ENCODE assay signal across 21 cellular contexts in the genomic region with DNA sequence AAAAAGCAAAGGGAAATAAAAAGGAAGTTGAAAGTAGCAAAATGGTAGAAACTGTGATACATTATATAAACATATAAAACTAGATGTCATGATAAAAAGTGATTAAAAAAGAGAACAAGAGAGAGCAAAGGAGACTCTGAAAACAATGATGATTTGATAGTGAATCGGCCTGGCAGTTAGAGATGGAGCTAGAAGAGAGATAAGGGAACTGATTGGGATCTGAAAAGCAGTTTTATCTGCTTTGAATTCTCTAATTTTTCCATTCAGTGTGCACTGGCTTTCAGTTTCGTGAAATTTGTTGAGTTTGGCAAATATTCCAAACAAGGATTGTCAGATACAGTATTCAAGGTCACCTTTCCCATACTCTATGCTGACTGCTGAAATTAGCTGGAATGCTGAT. TPM values are rescaled to one million over a fixed set of nuclear protein-coding genes. Genes with fewer than 3 reads are reported as not detected.
DNase-seq lines count a peak whose midpoint lies in the region; ATAC-seq, FAIRE-seq and TF ChIP-seq lines count a peak whose summit lies in the region.
"Had no signal": no experiment of that assay in that cellular context is flagged by ENCODE, and none has a peak within 500 bp of the region (broad histone marks: within the 10 kb centered on the region; RNA-seq: fewer than 3 reads in every experiment).

No MANE protein-coding gene starts in this region.

- H2AFZ ChIP-seq in Karpas-422 (ENCODE audit: low read length), result peak overlapping the region; percentile 65
- no peak overlapping the region for H2AFZ ChIP-seq in SK-N-SH (ENCODE audit: low read depth)
- no peak overlapping the region for H2AFZ ChIP-seq in osteoblast (ENCODE audit: low read length)

- no peaks in the 10 kb centered on the region for H3K9me3 ChIP-seq in Karpas-422 (ENCODE audit: low read length)
- H3K9me3 ChIP-seq in SK-N-SH, result no peaks in the 10 kb centered on the region
- no peaks in the 10 kb centered on the region for H3K9me3 ChIP-seq in osteoblast (ENCODE audit: low read depth, low read length)
- H3K9me3 ChIP-seq: A549, Caco-2 had no signal

- no peak overlapping the region for H3K27ac ChIP-seq in Karpas-422 (ENCODE audit: low read length)
- peak overlapping the region in 1 of 2 experiments; percentile 64; a peak in 1 of 4 replicates for H3K27ac ChIP-seq in SK-N-SH (ENCODE audit: low read depth in 2 of 2, low read length in 1 of 2)
- H3K27ac ChIP-seq in VCaP, result peak overlapping the region; percentile 59
- no peak overlapping the region for H3K27ac ChIP-seq in foreskin keratinocyte
- no peak overlapping the region for H3K27ac ChIP-seq in osteoblast (ENCODE audit: low read depth, low read length)
- H3K27ac ChIP-seq: 22Rv1; A549; BLaER1 treated with 17β-estradiol and CSF1 and Interleukin-3, amounts not matched to agents 10 nM and 100 nM; C4-2B had no signal

- H3K4me3 ChIP-seq in Karpas-422 (ENCODE audit: low read length) (no peak overlapping the region), SK-N-SH (ENCODE audit: low read depth in 2 of 2, low read length in 1 of 2) (no peak overlapping the region), osteoblast (ENCODE audit: insufficient read depth, low read length) (no peak overlapping the region)
- H3K4me3 ChIP-seq: A549; BLaER1 treated with 17β-estradiol and CSF1 and Interleukin-3, amounts not matched to agents 10 nM and 100 nM had no signal

- POLR2A ChIA-PET in SK-N-SH (lab: Yijun Ruan, JAX), result no interaction called here

- peaks cover 52% of the 10 kb centered on the region for H3K4me1 ChIP-seq in Karpas-422 (ENCODE audit: low read length)
- H3K4me1 ChIP-seq in SK-N-SH (ENCODE audit: control insufficient read depth in 1 of 2, insufficient read depth in 2 of 2, low read depth in 1 of 2, low read length in 1 of 2), result no peaks in the 10 kb centered on the region; a peak in 1 of 4 replicates
- no peaks in the 10 kb centered on the region for H3K4me1 ChIP-seq in foreskin keratinocyte
- no peaks in the 10 kb centered on the region for H3K4me1 ChIP-seq in osteoblast (ENCODE audit: insufficient read depth, low read length)
- H3K4me1 ChIP-seq: A549, Caco-2 had no signal

- TF ChIP-seq EP300 in SK-N-SH (IDR thresholded peaks at IDR 0.05; ENCODE audit: borderline replicate concordance in 1 of 2, low read depth in 1 of 2, low read length in 1 of 2), result peak in 1 of 2 experiments; percentile 88; a peak in 2 of 4 replicates

- H4K20me1 ChIP-seq in Karpas-422 (ENCODE audit: insufficient read depth, low read depth, low read length) (no peaks in the 10 kb centered on the region), SK-N-SH (ENCODE audit: insufficient read depth) (no peaks in the 10 kb centered on the region), osteoblast (ENCODE audit: insufficient read depth, low read length) (no peaks in the 10 kb centered on the region)
- H4K20me1 ChIP-seq: BLaER1 treated with 17β-estradiol and CSF1 and Interleukin-3, amounts not matched to agents 10 nM and 100 nM had no signal

- H3K9ac ChIP-seq in Karpas-422 (ENCODE audit: low read length) (no peak overlapping the region), SK-N-SH (no peak overlapping the region)
- H3K9ac ChIP-seq: BLaER1 treated with 17β-estradiol and CSF1 and Interleukin-3, amounts not matched to agents 10 nM and 100 nM had no signal

- TF ChIP-seq RAD21 in SK-N-SH (IDR thresholded peaks at IDR 0.05; ENCODE audit: low read length), result no peak; the same call in 1 of the 2 replicates

- TF ChIP-seq CTCF in SK-N-SH (IDR thresholded peaks at IDR 0.05) (no peak), VCaP (conservative IDR thresholded peaks at IDR 0.05) (no peak), D721Med (IDR thresholded peaks at IDR 0.05; ENCODE audit: insufficient read depth, missing control alignments) (no peak), foreskin keratinocyte (conservative IDR thresholded peaks at IDR 0.05) (no peak), osteoblast (IDR thresholded peaks at IDR 0.05; ENCODE audit: extremely low read depth, low read depth, low read length) (no peak)

- H3K79me2 ChIP-seq in Karpas-422 (ENCODE audit: low read length), result no peaks in the 10 kb centered on the region
- no peaks in the 10 kb centered on the region for H3K79me2 ChIP-seq in SK-N-SH (ENCODE audit: insufficient read depth)
- no peaks in the 10 kb centered on the region for H3K79me2 ChIP-seq in osteoblast (ENCODE audit: insufficient read depth, low read length)

- H3K36me3 ChIP-seq in Karpas-422 (ENCODE audit: insufficient read depth, low read length) (no peaks in the 10 kb centered on the region), SK-N-SH (replicated peaks in 1 of 2; ENCODE audit: control insufficient read depth in 1 of 2, insufficient read depth in 2 of 2, low read length in 1 of 2) (no peaks in the 10 kb centered on the region), osteoblast (ENCODE audit: insufficient read depth, low read length) (no peaks in the 10 kb centered on the region)
- H3K36me3 ChIP-seq: BLaER1 treated with 17β-estradiol and CSF1 and Interleukin-3, amounts not matched to agents 10 nM and 100 nM had no signal

- CTCF ChIA-PET in SK-N-SH (lab: Yijun Ruan, JAX), result interaction anchor here (0.9 to 1.5 kb wide), 6 partner anchors 10 to 236 kb away, joined by 3 to 5 read pairs (median 3); no protein-coding TSS in a partner anchor

- no peak for DNase-seq in Karpas-422
- no peak for DNase-seq in SK-N-SH
- no peak for DNase-seq in D721Med (ENCODE audit: insufficient read length, low spot score)
- DNase-seq in foreskin keratinocyte, result no peak
- DNase-seq in osteoblast (ENCODE audit: insufficient read length, low spot score, missing footprints), result no peak
- DNase-seq: AML-193; Caco-2; Calu3; CD4-positive, alpha-beta T cell; CD8-positive, alpha-beta T cell; DMS79 treated with DMSO at 0.1 percent for 48 hours; GF-D8 had no signal

- H3F3A ChIP-seq in SK-N-SH (replicated peaks; ENCODE audit: insufficient read depth), result no peaks in the 10 kb centered on the region

- H3K9me2 ChIP-seq in Karpas-422 (replicated peaks; ENCODE audit: insufficient read depth, low read length) (no peaks in the 10 kb centered on the region), SK-N-SH (no peaks in the 10 kb centered on the region)

- H3K27me3 ChIP-seq in Karpas-422 (ENCODE audit: low read length) (no peaks in the 10 kb centered on the region), SK-N-SH (ENCODE audit: insufficient read depth) (no peaks in the 10 kb centered on the region), foreskin keratinocyte (no peaks in the 10 kb centered on the region), osteoblast (ENCODE audit: insufficient read depth, low read length) (no peaks in the 10 kb centered on the region)
- H3K27me3 ChIP-seq: BLaER1 treated with 17β-estradiol and CSF1 and Interleukin-3, amounts not matched to agents 10 nM and 100 nM had no signal

- no peak for ATAC-seq in foreskin keratinocyte
- ATAC-seq: A549; CD8-positive, alpha-beta T cell had no signal

- 5% methylated on average over 2 of the region's 2 CpGs for WGBS in SK-N-SH (ENCODE audit: low lambda C conversion rate)

- H3K4me2 ChIP-seq in Karpas-422 (ENCODE audit: low read depth, low read length, poor library complexity, severe bottlenecking) (no peak overlapping the region), SK-N-SH (no peak overlapping the region), osteoblast (ENCODE audit: insufficient read depth, low read length) (no peak overlapping the region)
- H3K4me2 ChIP-seq: A549; BLaER1 treated with 17β-estradiol and CSF1 and Interleukin-3, amounts not matched to agents 10 nM and 100 nM had no signal

- no peak for FAIRE-seq in D721Med (lab: Jason Lieb, UNC)
- FAIRE-seq: A549, GM12891, GM19239 had no signal

TF ChIP-seq in SK-N-SH, 30 proteins besides CTCF, POLR2A, EP300 and RAD21 (continues in another document):
- TF ChIP-seq EZH2phosphoT487 (IDR thresholded peaks at IDR 0.05; ENCODE audit: borderline replicate concordance, low read depth) (no peak), CHD2 (IDR thresholded peaks at IDR 0.05; ENCODE audit: low read length, partially characterized antibody) (peak; percentile 71), TAF1 (IDR thresholded peaks at IDR 0.05; ENCODE audit: borderline replicate concordance, low read depth, low read length) (no peak), ELF1 (IDR thresholded peaks at IDR 0.05) (no peak), RFX5 (IDR thresholded peaks at IDR 0.05; ENCODE audit: low read length) (no peak), RCOR1 (IDR thresholded peaks at IDR 0.05; ENCODE audit: low read length) (peak; percentile 78; the same call in 1 of the 2 replicates), TCF12 (IDR thresholded peaks at IDR 0.05) (0 out of 2 replicates have a peak, but pooled peaks have one; percentile 24), RXRA (IDR thresholded peaks at IDR 0.05; ENCODE audit: borderline replicate concordance, low read depth) (no peak)
- TF ChIP-seq, protein P1, sequence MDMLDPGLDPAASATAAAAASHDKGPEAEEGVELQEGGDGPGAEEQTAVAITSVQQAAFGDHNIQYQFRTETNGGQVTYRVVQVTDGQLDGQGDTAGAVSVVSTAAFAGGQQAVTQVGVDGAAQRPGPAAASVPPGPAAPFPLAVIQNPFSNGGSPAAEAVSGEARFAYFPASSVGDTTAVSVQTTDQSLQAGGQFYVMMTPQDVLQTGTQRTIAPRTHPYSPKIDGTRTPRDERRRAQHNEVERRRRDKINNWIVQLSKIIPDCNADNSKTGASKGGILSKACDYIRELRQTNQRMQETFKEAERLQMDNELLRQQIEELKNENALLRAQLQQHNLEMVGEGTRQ (IDR thresholded peaks at IDR 0.05; ENCODE audit: borderline replicate concordance, low read depth, low read length), result no peak
- TF ChIP-seq, protein P2, sequence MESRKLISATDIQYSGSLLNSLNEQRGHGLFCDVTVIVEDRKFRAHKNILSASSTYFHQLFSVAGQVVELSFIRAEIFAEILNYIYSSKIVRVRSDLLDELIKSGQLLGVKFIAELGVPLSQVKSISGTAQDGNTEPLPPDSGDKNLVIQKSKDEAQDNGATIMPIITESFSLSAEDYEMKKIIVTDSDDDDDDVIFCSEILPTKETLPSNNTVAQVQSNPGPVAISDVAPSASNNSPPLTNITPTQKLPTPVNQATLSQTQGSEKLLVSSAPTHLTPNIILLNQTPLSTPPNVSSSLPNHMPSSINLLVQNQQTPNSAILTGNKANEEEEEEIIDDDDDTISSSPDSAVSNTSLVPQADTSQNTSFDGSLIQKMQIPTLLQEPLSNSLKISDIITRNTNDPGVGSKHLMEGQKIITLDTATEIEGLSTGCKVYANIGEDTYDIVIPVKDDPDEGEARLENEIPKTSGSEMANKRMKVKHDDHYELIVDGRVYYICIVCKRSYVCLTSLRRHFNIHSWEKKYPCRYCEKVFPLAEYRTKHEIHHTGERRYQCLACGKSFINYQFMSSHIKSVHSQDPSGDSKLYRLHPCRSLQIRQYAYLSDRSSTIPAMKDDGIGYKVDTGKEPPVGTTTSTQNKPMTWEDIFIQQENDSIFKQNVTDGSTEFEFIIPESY (IDR thresholded peaks at IDR 0.05; ENCODE audit: borderline replicate concordance, low read depth), result no peak

RNA-seq across cellular contexts. Expression of a gene that starts 21.9 kb away (rescaled TPM):
- 0.87 and 3.6 TPM in 2 replicates for total RNA-seq in Karpas-422 (2014; rRNA removed; shearing (Covaris generic); ENCODE audit: low replicate concordance)
- polyA plus RNA-seq in SK-N-SH (2012; rRNA removed) (0.02 and 0.05 TPM in 2 replicates), foreskin keratinocyte (0.08 and 0.16 TPM in 2 replicates)
- polyA plus RNA-seq in SK-N-SH (2012; cell fraction: cytosol; rRNA removed), result 0.01 and 0.18 TPM in 2 replicates
- polyA plus RNA-seq in SK-N-SH (2012; cell fraction: nucleus; rRNA removed), result 0.02 TPM in 2 replicates
- total RNA-seq in foreskin keratinocyte (0.81 and 1.1 TPM in 2 replicates), osteoblast (under 0.01 TPM in 1 of 2 replicates, not detected in the other)
- total RNA-seq: A172 had no signal
- polyA plus RNA-seq: BJ had no signal
